In genomic region chr1:211613108-211613947, GRCh38 we compare ENCODE assay signal across 1 cellular context.
TF ChIP-seq lines count a peak whose summit lies in the region.

No MANE protein-coding gene starts in this region.

TF ChIP-seq in K562, 482 proteins besides CTCF, POLR2A, EP300 and RAD21 (continued from another document and continues in another):
- TF ChIP-seq, protein P1, sequence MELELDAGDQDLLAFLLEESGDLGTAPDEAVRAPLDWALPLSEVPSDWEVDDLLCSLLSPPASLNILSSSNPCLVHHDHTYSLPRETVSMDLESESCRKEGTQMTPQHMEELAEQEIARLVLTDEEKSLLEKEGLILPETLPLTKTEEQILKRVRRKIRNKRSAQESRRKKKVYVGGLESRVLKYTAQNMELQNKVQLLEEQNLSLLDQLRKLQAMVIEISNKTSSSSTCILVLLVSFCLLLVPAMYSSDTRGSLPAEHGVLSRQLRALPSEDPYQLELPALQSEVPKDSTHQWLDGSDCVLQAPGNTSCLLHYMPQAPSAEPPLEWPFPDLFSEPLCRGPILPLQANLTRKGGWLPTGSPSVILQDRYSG (tag; conservative IDR thresholded peaks at IDR 0.05; ENCODE audit: low read depth) = peak; percentile 98
- TF ChIP-seq POLR2G (IDR thresholded peaks at IDR 0.05; ENCODE audit: low read depth, low read length) = no peak
- TF ChIP-seq, protein P2, sequence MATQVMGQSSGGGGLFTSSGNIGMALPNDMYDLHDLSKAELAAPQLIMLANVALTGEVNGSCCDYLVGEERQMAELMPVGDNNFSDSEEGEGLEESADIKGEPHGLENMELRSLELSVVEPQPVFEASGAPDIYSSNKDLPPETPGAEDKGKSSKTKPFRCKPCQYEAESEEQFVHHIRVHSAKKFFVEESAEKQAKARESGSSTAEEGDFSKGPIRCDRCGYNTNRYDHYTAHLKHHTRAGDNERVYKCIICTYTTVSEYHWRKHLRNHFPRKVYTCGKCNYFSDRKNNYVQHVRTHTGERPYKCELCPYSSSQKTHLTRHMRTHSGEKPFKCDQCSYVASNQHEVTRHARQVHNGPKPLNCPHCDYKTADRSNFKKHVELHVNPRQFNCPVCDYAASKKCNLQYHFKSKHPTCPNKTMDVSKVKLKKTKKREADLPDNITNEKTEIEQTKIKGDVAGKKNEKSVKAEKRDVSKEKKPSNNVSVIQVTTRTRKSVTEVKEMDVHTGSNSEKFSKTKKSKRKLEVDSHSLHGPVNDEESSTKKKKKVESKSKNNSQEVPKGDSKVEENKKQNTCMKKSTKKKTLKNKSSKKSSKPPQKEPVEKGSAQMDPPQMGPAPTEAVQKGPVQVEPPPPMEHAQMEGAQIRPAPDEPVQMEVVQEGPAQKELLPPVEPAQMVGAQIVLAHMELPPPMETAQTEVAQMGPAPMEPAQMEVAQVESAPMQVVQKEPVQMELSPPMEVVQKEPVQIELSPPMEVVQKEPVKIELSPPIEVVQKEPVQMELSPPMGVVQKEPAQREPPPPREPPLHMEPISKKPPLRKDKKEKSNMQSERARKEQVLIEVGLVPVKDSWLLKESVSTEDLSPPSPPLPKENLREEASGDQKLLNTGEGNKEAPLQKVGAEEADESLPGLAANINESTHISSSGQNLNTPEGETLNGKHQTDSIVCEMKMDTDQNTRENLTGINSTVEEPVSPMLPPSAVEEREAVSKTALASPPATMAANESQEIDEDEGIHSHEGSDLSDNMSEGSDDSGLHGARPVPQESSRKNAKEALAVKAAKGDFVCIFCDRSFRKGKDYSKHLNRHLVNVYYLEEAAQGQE (CRISPR knock-in tag; IDR thresholded peaks at IDR 0.05; ENCODE audit: low read depth) = 0 out of 2 replicates have a peak, but pooled peaks have one; percentile 33
- TF ChIP-seq PHTF2 (CRISPR knock-in tag; IDR thresholded peaks at IDR 0.05) = no peak
- TF ChIP-seq MEF2A (IDR thresholded peaks at IDR 0.05; ENCODE audit: control insufficient read depth, low read depth, low read length) = peak; percentile 97
- TF ChIP-seq MEF2D (tag; conservative IDR thresholded peaks at IDR 0.05; ENCODE audit: low read depth) = peak; percentile 98
- peak; percentile 41 for TF ChIP-seq MTA2 (IDR thresholded peaks at IDR 0.05; ENCODE audit: low read depth)
- TF ChIP-seq, protein P3, sequence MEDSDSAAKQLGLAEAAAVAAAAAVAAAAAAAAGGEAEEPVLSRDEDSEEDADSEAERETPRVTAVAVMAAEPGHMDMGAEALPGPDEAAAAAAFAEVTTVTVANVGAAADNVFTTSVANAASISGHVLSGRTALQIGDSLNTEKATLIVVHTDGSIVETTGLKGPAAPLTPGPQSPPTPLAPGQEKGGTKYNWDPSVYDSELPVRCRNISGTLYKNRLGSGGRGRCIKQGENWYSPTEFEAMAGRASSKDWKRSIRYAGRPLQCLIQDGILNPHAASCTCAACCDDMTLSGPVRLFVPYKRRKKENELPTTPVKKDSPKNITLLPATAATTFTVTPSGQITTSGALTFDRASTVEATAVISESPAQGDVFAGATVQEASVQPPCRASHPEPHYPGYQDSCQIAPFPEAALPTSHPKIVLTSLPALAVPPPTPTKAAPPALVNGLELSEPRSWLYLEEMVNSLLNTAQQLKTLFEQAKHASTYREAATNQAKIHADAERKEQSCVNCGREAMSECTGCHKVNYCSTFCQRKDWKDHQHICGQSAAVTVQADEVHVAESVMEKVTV (CRISPR knock-in tag; IDR thresholded peaks at IDR 0.05) = no peak
- TF ChIP-seq MECOM (CRISPR knock-in tag; IDR thresholded peaks at IDR 0.05) = 0 out of 2 replicates have a peak, but pooled peaks have one; percentile 63
- TF ChIP-seq SOX6 (IDR thresholded peaks at IDR 0.05) = peak; percentile 86
- TF ChIP-seq ZBTB40 (IDR thresholded peaks at IDR 0.05) = no peak
- no peak for TF ChIP-seq ZBTB40 (CRISPR knock-in tag; IDR thresholded peaks at IDR 0.05)
- TF ChIP-seq ELF2 (CRISPR knock-in tag; IDR thresholded peaks at IDR 0.05) = peak; percentile 77
- no peak for TF ChIP-seq ZNF717 (CRISPR knock-in tag; IDR thresholded peaks at IDR 0.05)
- peak; percentile 8; the same call in 1 of the 2 replicates for TF ChIP-seq PML (IDR thresholded peaks at IDR 0.05; ENCODE audit: low read length)
- TF ChIP-seq ZNF41 (CRISPR knock-in tag; conservative IDR thresholded peaks at IDR 0.05) = peak; percentile 97
- TF ChIP-seq SMAD4 (CRISPR knock-in tag; conservative IDR thresholded peaks at IDR 0.05) = peak; percentile 92
- peak in 1 of 2 experiments; percentile 82; a peak in 2 of 4 replicates for TF ChIP-seq TBL1XR1 (IDR thresholded peaks at IDR 0.05; ENCODE audit: low read length in 2 of 2)
- no peak for TF ChIP-seq ZNF75A (CRISPR knock-in tag; IDR thresholded peaks at IDR 0.05)
- no peak for TF ChIP-seq ZNF79 (CRISPR knock-in tag; IDR thresholded peaks at IDR 0.05; ENCODE audit: low read depth)
- TF ChIP-seq PHB (CRISPR knock-in tag; IDR thresholded peaks at IDR 0.05) = no peak
- TF ChIP-seq GATAD2B (IDR thresholded peaks at IDR 0.05; ENCODE audit: borderline replicate concordance) = peak; percentile 71; the same call in 1 of the 2 replicates
- TF ChIP-seq NR1H2 (CRISPR knock-in tag; IDR thresholded peaks at IDR 0.05) = no peak
- TF ChIP-seq, protein P4, sequence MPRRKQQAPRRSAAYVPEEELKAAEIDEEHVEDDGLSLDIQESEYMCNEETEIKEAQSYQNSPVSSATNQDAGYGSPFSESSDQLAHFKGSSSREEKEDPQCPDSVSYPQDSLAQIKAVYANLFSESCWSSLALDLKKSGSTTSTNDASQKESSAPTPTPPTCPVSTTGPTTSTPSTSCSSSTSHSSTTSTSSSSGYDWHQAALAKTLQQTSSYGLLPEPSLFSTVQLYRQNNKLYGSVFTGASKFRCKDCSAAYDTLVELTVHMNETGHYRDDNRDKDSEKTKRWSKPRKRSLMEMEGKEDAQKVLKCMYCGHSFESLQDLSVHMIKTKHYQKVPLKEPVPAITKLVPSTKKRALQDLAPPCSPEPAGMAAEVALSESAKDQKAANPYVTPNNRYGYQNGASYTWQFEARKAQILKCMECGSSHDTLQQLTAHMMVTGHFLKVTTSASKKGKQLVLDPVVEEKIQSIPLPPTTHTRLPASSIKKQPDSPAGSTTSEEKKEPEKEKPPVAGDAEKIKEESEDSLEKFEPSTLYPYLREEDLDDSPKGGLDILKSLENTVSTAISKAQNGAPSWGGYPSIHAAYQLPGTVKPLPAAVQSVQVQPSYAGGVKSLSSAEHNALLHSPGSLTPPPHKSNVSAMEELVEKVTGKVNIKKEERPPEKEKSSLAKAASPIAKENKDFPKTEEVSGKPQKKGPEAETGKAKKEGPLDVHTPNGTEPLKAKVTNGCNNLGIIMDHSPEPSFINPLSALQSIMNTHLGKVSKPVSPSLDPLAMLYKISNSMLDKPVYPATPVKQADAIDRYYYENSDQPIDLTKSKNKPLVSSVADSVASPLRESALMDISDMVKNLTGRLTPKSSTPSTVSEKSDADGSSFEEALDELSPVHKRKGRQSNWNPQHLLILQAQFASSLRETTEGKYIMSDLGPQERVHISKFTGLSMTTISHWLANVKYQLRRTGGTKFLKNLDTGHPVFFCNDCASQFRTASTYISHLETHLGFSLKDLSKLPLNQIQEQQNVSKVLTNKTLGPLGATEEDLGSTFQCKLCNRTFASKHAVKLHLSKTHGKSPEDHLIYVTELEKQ (CRISPR knock-in tag; IDR thresholded peaks at IDR 0.05) = 0 out of 2 replicates have a peak, but pooled peaks have one; percentile 68
- peak; percentile 49 for TF ChIP-seq RBBP5 (IDR thresholded peaks at IDR 0.05; ENCODE audit: borderline replicate concordance, insufficient read depth, low read length, poor library complexity, severe bottlenecking)
- peak; percentile 72; the same call in 1 of the 2 replicates for TF ChIP-seq ZNF449 (CRISPR knock-in tag; IDR thresholded peaks at IDR 0.05)
- no peak for TF ChIP-seq CSDE1 (IDR thresholded peaks at IDR 0.05)
- peak; percentile 72 for TF ChIP-seq HDAC2 (IDR thresholded peaks at IDR 0.05)
- TF ChIP-seq CGGBP1 (CRISPR knock-in tag; IDR thresholded peaks at IDR 0.05) = no peak
- peak; percentile 74 for TF ChIP-seq CCNT2 (IDR thresholded peaks at IDR 0.05; ENCODE audit: borderline replicate concordance, extremely low read depth, insufficient read length, low read depth, low read length)
- peak in 1 of 2 experiments; percentile 9; a peak in 2 of 4 replicates for TF ChIP-seq KDM1A (IDR thresholded peaks at IDR 0.05)
- peak; percentile 28; the same call in 1 of the 2 replicates for TF ChIP-seq TEAD4 (IDR thresholded peaks at IDR 0.05; ENCODE audit: low read length)
- TF ChIP-seq TEAD4 (CRISPR knock-in tag; IDR thresholded peaks at IDR 0.05; ENCODE audit: borderline replicate concordance) = no peak
- TF ChIP-seq XRCC5 (IDR thresholded peaks at IDR 0.05; ENCODE audit: low read depth, low read length) = peak; percentile 42; the same call in 1 of the 2 replicates
- TF ChIP-seq ZKSCAN8 (CRISPR knock-in tag; IDR thresholded peaks at IDR 0.05) = peak; percentile 63; the same call in 1 of the 2 replicates
- TF ChIP-seq, protein P5, sequence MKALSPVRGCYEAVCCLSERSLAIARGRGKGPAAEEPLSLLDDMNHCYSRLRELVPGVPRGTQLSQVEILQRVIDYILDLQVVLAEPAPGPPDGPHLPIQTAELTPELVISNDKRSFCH (CRISPR knock-in tag; IDR thresholded peaks at IDR 0.05) = 0 out of 2 replicates have a peak, but pooled peaks have one; percentile 2
- TF ChIP-seq, protein P5 (tag; IDR thresholded peaks at IDR 0.05) = peak; percentile 96
- TF ChIP-seq CREB1 (IDR thresholded peaks at IDR 0.05) = peak; percentile 19; the same call in 1 of the 2 replicates
- TF ChIP-seq CREB1 (CRISPR knock-in tag; IDR thresholded peaks at IDR 0.05) = no peak; the same call in 1 of the 2 replicates
